11 cellular contexts compared by ENCODE assay signal in genomic region chrX:2828404-2829065, GRCh38. TPM values are rescaled to one million over a fixed set of nuclear protein-coding genes. Genes with fewer than 3 reads are reported as not detected.
DNase-seq lines count a peak whose midpoint lies in the region; ATAC-seq and TF ChIP-seq lines count a peak whose summit lies in the region.
"Had no signal": no experiment of that assay in that cellular context is flagged by ENCODE, and none has a peak within 500 bp of the region (broad histone marks: within the 10 kb centered on the region; RNA-seq: fewer than 3 reads in every experiment).

GYG2 (plus strand) TSS chrX:2828930; CDS start chrX:2830189, 1,259 bp downstream.

- WGBS in heart left ventricle, 4 donors: 11 to 36% (median 12%) methylated on average over 16 to 63 of the region's 63 CpGs

- no peaks in the 10 kb centered on the region for H3K36me3 ChIP-seq in heart left ventricle

- CTCF ChIA-PET in CD4-positive, alpha-beta T cell (lab: Charles Lee): no interaction called here

- no peak for TF ChIP-seq POLR2A in heart left ventricle (IDR thresholded peaks at IDR 0.05)

- peaks cover 22% of the 10 kb centered on the region for H3K27me3 Mint-ChIP-seq in T-helper 17 cell
- no peaks in the 10 kb centered on the region for H3K27me3 Mint-ChIP-seq in progenitor cell of endocrine pancreas
- H3K27me3 Mint-ChIP-seq in CD4-positive, alpha-beta T cell: peaks cover 22% of the 10 kb centered on the region

- H3K27ac ChIP-seq in heart left ventricle: no peak within 1 kb of the TSS
- no peak within 1 kb of the TSS for H3K27ac ChIP-seq in CD4-positive, alpha-beta T cell (ENCODE audit: low read depth, low read length)

- no peaks in the 10 kb centered on the region for H3K9me3 Mint-ChIP-seq in progenitor cell of endocrine pancreas (ENCODE audit: low read depth)
- H3K9me3 Mint-ChIP-seq in CD4-positive, alpha-beta T cell: no peaks in the 10 kb centered on the region

- peak within 1 kb of the TSS in 11 of 12 donors; percentile 12 to 54 (median 35) for H3K4me3 ChIP-seq in heart left ventricle
- H3K4me3 ChIP-seq: GM12878 had no signal

- POLR2A ChIA-PET in CD4-positive, alpha-beta T cell (lab: Charles Lee): no interaction called here

- TF ChIP-seq CTCF in heart left ventricle (IDR thresholded peaks at IDR 0.05) (no peak), progenitor cell of endocrine pancreas (IDR thresholded peaks at IDR 0.05; ENCODE audit: unreplicated experiment) (no peak)
- TF ChIP-seq CTCF in CD4-positive, alpha-beta T cell (IDR thresholded peaks at IDR 0.05): no peak

- peaks cover 0 to 16% (median 0%) of the 10 kb centered on the region in 12 donors for H3K4me1 ChIP-seq in heart left ventricle

- no peak within 1 kb of the TSS for H3K27ac Mint-ChIP-seq in T-helper 17 cell
- no peak within 1 kb of the TSS for H3K27ac Mint-ChIP-seq in progenitor cell of endocrine pancreas
- no peak within 1 kb of the TSS for H3K27ac Mint-ChIP-seq in CD4-positive, alpha-beta T cell

- H3K9me3 ChIP-seq in T-helper 17 cell (ENCODE audit: control insufficient read depth, low read length, poor library complexity, severe bottlenecking) (no peaks in the 10 kb centered on the region), heart left ventricle (no peaks in the 10 kb centered on the region)
- no peaks in the 10 kb centered on the region for H3K9me3 ChIP-seq in CD4-positive, alpha-beta T cell (ENCODE audit: control insufficient read depth, low read length)

- peaks cover 0 to 35% (median 0%) of the 10 kb centered on the region in 9 donors for H3K27me3 ChIP-seq in heart left ventricle
- peaks cover 25% of the 10 kb centered on the region for H3K27me3 ChIP-seq in CD4-positive, alpha-beta T cell (ENCODE audit: control insufficient read depth, insufficient read depth, low read length)

- H3K4me1 Mint-ChIP-seq in T-helper 17 cell: no peaks in the 10 kb centered on the region
- peaks cover 19% of the 10 kb centered on the region for H3K4me1 Mint-ChIP-seq in progenitor cell of endocrine pancreas (ENCODE audit: low read depth)
- no peaks in the 10 kb centered on the region for H3K4me1 Mint-ChIP-seq in CD4-positive, alpha-beta T cell (ENCODE audit: low read depth)

- no peak for ATAC-seq in T-helper 17 cell
- ATAC-seq in heart left ventricle: peak in 2 of 4 donors; percentile 38 to 40
- ATAC-seq in HG03469 (IDR thresholded peaks at IDR 0.05; ENCODE audit: unreplicated experiment): no peak
- ATAC-seq in CD4-positive, alpha-beta T cell (ENCODE audit: poor library complexity): no peak
- ATAC-seq: GM12878 had no signal

- intact Hi-C loops in heart left ventricle (cut with DNase I): no loop called here
- intact Hi-C loops in CD4-positive, alpha-beta T cell (cut with DNase I, micrococcal nuclease): no loop called here

- H3K36me3 Mint-ChIP-seq in T-helper 17 cell (ENCODE audit: low read depth) (peaks cover 3% of the 10 kb centered on the region), progenitor cell of endocrine pancreas (ENCODE audit: insufficient read depth) (peaks cover 17% of the 10 kb centered on the region)
- H3K36me3 Mint-ChIP-seq in CD4-positive, alpha-beta T cell (ENCODE audit: low read depth): no peaks in the 10 kb centered on the region

- peak within 1 kb of the TSS; percentile 57 for H3K4me3 Mint-ChIP-seq in T-helper 17 cell
- H3K4me3 Mint-ChIP-seq in progenitor cell of endocrine pancreas (ENCODE audit: low read depth): peak within 1 kb of the TSS; percentile 73
- H3K4me3 Mint-ChIP-seq in CD4-positive, alpha-beta T cell: no peak within 1 kb of the TSS

- DNase-seq in EL: peak; percentile 12
- DNase-seq in T-helper 17 cell: no peak
- DNase-seq in heart left ventricle: no peak
- DNase-seq in progenitor cell of endocrine pancreas (ENCODE audit: low spot score, unreplicated experiment): peak; percentile 73
- DNase-seq in CD4-positive, alpha-beta T cell: no peak
- no peak for DNase-seq in NCI-H2227 treated with DMSO at 0.1 percent for 48 hours (lab: John Stamatoyannopoulos, UW)
- DNase-seq in activated CD4-positive, alpha-beta T cell treated with anti-CD3 and anti-CD28 coated beads, Interleukin-2, amount 50 U/mL, for 48 hours: no peak
- DNase-seq: cortex of kidney; stimulated activated CD4-positive, alpha-beta T cell treated with anti-CD3 and anti-CD28 coated beads, Interleukin-4, amount 100 ng/mL, for 24 hours had no signal

RNA-seq across cellular contexts. Expression of gene GYG2, which starts in this region (rescaled TPM):
- total RNA-seq in T-helper 17 cell (not detected), heart left ventricle (10 to 100 TPM in 1 of 9 donors, 1 to 10 TPM in 3, under 1 TPM in 5; 0.58 to 13.2 (median 1.00) TPM), progenitor cell of endocrine pancreas (107 and 117 TPM in 2 replicates)
- 1 to 10 TPM in 1 of 2 donors, under 1 TPM in 1; 0.38 to 1.2 TPM for polyA plus RNA-seq in heart left ventricle
- not detected for total RNA-seq in CD4-positive, alpha-beta T cell
- total RNA-seq: GM12878 had no signal

Comparison
In these comparisons a context has a peak if more than half of its experiments do, and no peak if none do; other contexts are left out.
1. DNase-seq: peak in EL (single experiment) and progenitor cell of endocrine pancreas (single experiment); none in T-helper 17 cell (0 of 3), heart left ventricle (0 of 5), CD4-positive, alpha-beta T cell (0 of 10), NCI-H2227 treated with DMSO at 0.1 percent for 48 hours (single experiment) and activated CD4-positive, alpha-beta T cell treated with anti-CD3 and anti-CD28 coated beads, Interleukin-2, amount 50 U/mL, for 48 hours (0 of 2).